ENCODE assay signal across 8 cellular contexts in the genomic region with DNA sequence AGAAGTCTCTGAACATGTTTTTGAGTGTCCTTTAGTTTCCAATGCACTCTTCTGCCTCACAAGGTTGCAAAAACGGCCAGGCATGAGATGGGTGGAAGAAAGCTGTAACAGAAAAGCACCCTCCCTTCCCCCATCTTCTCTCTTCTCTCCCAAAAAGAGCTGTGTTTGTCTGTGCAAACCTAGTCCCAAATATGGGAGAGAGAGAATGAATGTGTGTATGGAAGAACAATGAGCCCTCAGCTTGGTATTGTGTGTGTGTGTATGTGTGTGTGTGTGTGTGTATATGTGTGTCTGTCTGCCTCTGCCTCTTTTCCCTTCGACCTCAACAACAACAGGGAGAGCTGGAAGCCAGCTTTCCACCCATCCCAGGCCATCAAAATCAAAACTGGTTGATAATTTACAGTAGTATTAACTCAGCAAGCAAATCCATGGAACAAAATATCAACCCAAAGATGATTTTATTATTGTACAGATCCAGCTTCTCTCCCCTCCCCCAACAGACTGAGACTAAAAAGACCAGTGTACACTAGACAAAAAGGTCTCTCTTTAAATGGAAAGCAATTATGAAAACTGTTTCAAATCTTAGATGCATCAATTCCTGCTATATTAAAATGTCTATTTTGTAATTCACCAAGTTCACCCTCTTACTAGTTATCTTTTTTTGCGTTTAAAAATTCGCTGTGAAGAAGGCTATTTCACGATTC. TPM values are rescaled to one million over a fixed set of nuclear protein-coding genes. Genes with fewer than 3 reads are reported as not detected.
DNase-seq lines count a peak whose midpoint lies in the region; ATAC-seq and TF ChIP-seq lines count a peak whose summit lies in the region.

No MANE protein-coding gene starts in this region.

- peaks cover 12% of the 10 kb centered on the region for H3K79me1 ChIP-seq in trophoblast cell (ENCODE audit: low read length)

- H3K4me3 ChIP-seq in GM23248 (peak overlapping the region; percentile 93), SU-DHL-6 (ENCODE audit: insufficient read depth, low read length, poor library complexity, severe bottlenecking) (peak overlapping the region; percentile 100), trophoblast cell (ENCODE audit: low read depth, low read length) (no peak overlapping the region)

- H3K9me2 ChIP-seq in GM23248 (ENCODE audit: insufficient read depth) (no peaks in the 10 kb centered on the region), SU-DHL-6 (replicated peaks; ENCODE audit: insufficient read depth, low read length) (no peaks in the 10 kb centered on the region)

- DNase-seq in GM23248 (peak; percentile 44), fibroblast of peridontal ligament (ENCODE audit: extremely low read depth) (peak; percentile 43), trophoblast cell (no peak)
- DNase-seq in stimulated activated CD4-positive, alpha-beta T cell treated with anti-CD3 and anti-CD28 coated beads, Interleukin-4, amount 100 ng/mL, for 24 hours, result no peak

- H4K8ac ChIP-seq in trophoblast cell (ENCODE audit: low read depth, low read length), result no peak overlapping the region

- peaks cover 24% of the 10 kb centered on the region for H3F3A ChIP-seq in GM23248 (ENCODE audit: insufficient read depth)
- peaks cover 8% of the 10 kb centered on the region for H3F3A ChIP-seq in SU-DHL-6 (ENCODE audit: insufficient read depth)

- no peaks in the 10 kb centered on the region for H3K9me3 ChIP-seq in GM23248 (ENCODE audit: low read depth)
- no peaks in the 10 kb centered on the region for H3K9me3 ChIP-seq in SU-DHL-6 (ENCODE audit: insufficient read depth, low read length)
- H3K9me3 ChIP-seq in trophoblast cell (ENCODE audit: insufficient read depth, low read depth, low read length), result no peaks in the 10 kb centered on the region

- H4K20me1 ChIP-seq in GM23248 (ENCODE audit: insufficient read depth) (no peaks in the 10 kb centered on the region), SU-DHL-6 (ENCODE audit: low read depth, low read length) (peaks cover 6% of the 10 kb centered on the region; the same call in 1 of the 2 replicates)

- in situ Hi-C loops in GM23248 (cut with MboI), result no loop called here

- H3K4me2 ChIP-seq in GM23248 (ENCODE audit: unreplicated experiment) (peak overlapping the region; percentile 81), SU-DHL-6 (ENCODE audit: low read depth, low read length, poor library complexity, severe bottlenecking) (peak overlapping the region; percentile 74), trophoblast cell (ENCODE audit: low read length) (peak overlapping the region; percentile 60)

- ATAC-seq in GM18907 (IDR thresholded peaks at IDR 0.05; ENCODE audit: unreplicated experiment) (no peak), GM19351 (IDR thresholded peaks at IDR 0.05; ENCODE audit: unreplicated experiment) (no peak)

- H2BK120ac ChIP-seq in trophoblast cell (ENCODE audit: insufficient read depth, low read length, poor library complexity), result no peak overlapping the region

- peak overlapping the region; percentile 93; the same call in 1 of the 2 replicates for H3K27ac ChIP-seq in 22Rv1
- H3K27ac ChIP-seq in GM23248, result peak overlapping the region; percentile 85
- H3K27ac ChIP-seq in SU-DHL-6 (ENCODE audit: low read depth, low read length), result no peak overlapping the region
- no peak overlapping the region for H3K27ac ChIP-seq in trophoblast cell (ENCODE audit: low read depth, low read length)

- WGBS in GM23248 (ENCODE audit: low coverage in 1 of 2, low lambda C conversion rate in 2 of 2, missing lambda C conversion rate in 2 of 2), 2 experiments, result 3 to 9% methylated on average over 5 of the region's 5 CpGs
- WGBS in trophoblast cell (ENCODE audit: extremely low coverage, insufficient coverage, insufficient read length), result no CpG with 5 or more reads among the region's 5 CpGs

- no peak overlapping the region for H3K18ac ChIP-seq in trophoblast cell (ENCODE audit: low read length)

- H2AFZ ChIP-seq in GM23248 (peak overlapping the region; percentile 74), SU-DHL-6 (ENCODE audit: low read depth, low read length, severe bottlenecking) (no peak overlapping the region), trophoblast cell (ENCODE audit: insufficient read depth, low read length, poor library complexity) (no peak overlapping the region)

- no peak overlapping the region for H3K4ac ChIP-seq in trophoblast cell (ENCODE audit: low read depth, low read length)

- H3K4me1 ChIP-seq in GM23248 (ENCODE audit: insufficient read depth), result peaks cover 43% of the 10 kb centered on the region
- H3K4me1 ChIP-seq in trophoblast cell (ENCODE audit: control insufficient read depth in 1 of 2, insufficient read depth in 2 of 2, low read length in 2 of 2), result peaks cover 0 to 2% of the 10 kb centered on the region in 2 experiments

- no peaks in the 10 kb centered on the region for H3K27me3 ChIP-seq in GM23248 (replicated peaks; ENCODE audit: insufficient read depth)
- H3K27me3 ChIP-seq in SU-DHL-6 (ENCODE audit: low read length), result no peaks in the 10 kb centered on the region
- H3K27me3 ChIP-seq in trophoblast cell (ENCODE audit: insufficient read depth, low read length), result no peaks in the 10 kb centered on the region

- H2BK5ac ChIP-seq in trophoblast cell (ENCODE audit: low read depth, low read length, poor library complexity), result no peak overlapping the region

- TF ChIP-seq CTCF in 22Rv1 (IDR thresholded peaks at IDR 0.05) (no peak), SU-DHL-6 (IDR thresholded peaks at IDR 0.05; ENCODE audit: insufficient read depth, low read length, poor library complexity, severe bottlenecking) (no peak)

- H3K36me3 ChIP-seq in GM23248 (ENCODE audit: low read depth) (no peaks in the 10 kb centered on the region), SU-DHL-6 (ENCODE audit: low read length) (no peaks in the 10 kb centered on the region), trophoblast cell (ENCODE audit: control insufficient read depth in 1 of 2, insufficient read depth in 2 of 2, low read length in 2 of 2) (no peaks in the 10 kb centered on the region)

- H4K91ac ChIP-seq in trophoblast cell (ENCODE audit: low read depth, low read length), result no peak overlapping the region

- H3K79me2 ChIP-seq in GM23248 (ENCODE audit: insufficient read depth) (peaks cover 53% of the 10 kb centered on the region), SU-DHL-6 (ENCODE audit: insufficient read depth, low read length) (no peaks in the 10 kb centered on the region; the same call in 1 of the 2 replicates), trophoblast cell (ENCODE audit: control insufficient read depth, insufficient read depth, low read length, poor library complexity) (peaks cover 11% of the 10 kb centered on the region)

- no peak overlapping the region for H2AK5ac ChIP-seq in trophoblast cell (ENCODE audit: low read length)

- no peak overlapping the region for H4K12ac ChIP-seq in trophoblast cell (ENCODE audit: low read depth, low read length)

- H3K9ac ChIP-seq in GM23248 (peak overlapping the region; percentile 98), SU-DHL-6 (ENCODE audit: low read length) (peak overlapping the region; percentile 85; the same call in 1 of the 2 replicates), trophoblast cell (ENCODE audit: low read length) (no peak overlapping the region)

- H3K14ac ChIP-seq in trophoblast cell (ENCODE audit: low read length), result no peak overlapping the region

- H3K23ac ChIP-seq in trophoblast cell (ENCODE audit: low read length), result no peak overlapping the region

- no peak overlapping the region for H2BK12ac ChIP-seq in trophoblast cell (ENCODE audit: low read length)

RNA-seq across cellular contexts. Expression of a gene that starts 1.7 kb away (rescaled TPM):
- 9.5 and 26.0 TPM in 2 replicates for total RNA-seq in GM23248 (2014; rRNA removed; shearing (Covaris generic))
- polyA plus RNA-seq in GM23248 (2016; fragmentation: Nextera tagmentation; extraction: Ambion mirVana), result 20.3 and 26.2 TPM in 2 replicates
- polyA plus RNA-seq in trophoblast cell (2013), result 57.2 and 60.2 TPM in 2 replicates

Comparison
In these comparisons a context has a peak if more than half of its experiments do, and no peak if none do; other contexts are left out.
1. H3K27ac ChIP-seq: peak in 22Rv1 (single experiment) and GM23248 (single experiment); none in SU-DHL-6 (single experiment) and trophoblast cell (single experiment).
2. DNase-seq: peak in GM23248 (single experiment) and fibroblast of peridontal ligament (single experiment); none in trophoblast cell (0 of 2) and stimulated activated CD4-positive, alpha-beta T cell treated with anti-CD3 and anti-CD28 coated beads, Interleukin-4, amount 100 ng/mL, for 24 hours (single experiment).
3. Peak in every context shown above with its lines, with median percentiles within 50 percentile points of each other: H3K4me2 ChIP-seq.